31 cellular contexts compared by ENCODE assay signal in the genomic region with DNA sequence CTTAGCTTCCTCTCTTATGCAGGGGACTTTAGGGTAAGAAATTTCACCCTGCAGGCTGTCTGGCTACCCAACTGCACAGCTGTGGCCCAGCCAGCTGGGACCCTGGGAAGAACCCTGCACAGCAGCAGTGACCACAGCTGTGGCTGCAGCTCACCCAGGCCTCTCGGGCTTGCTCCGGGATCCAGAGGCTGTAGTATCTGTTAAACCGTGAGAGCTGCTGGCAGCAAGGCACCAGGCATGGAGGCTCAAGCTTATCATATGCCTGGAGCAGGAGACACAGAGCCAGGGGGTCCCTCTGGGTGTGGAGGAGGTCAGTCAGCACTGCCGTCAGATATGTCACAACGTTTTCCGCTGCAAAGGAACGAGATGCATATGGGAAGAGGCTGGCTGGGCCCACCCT. TPM values are rescaled to one million over a fixed set of nuclear protein-coding genes. Genes with fewer than 3 reads are reported as not detected.
"Had no signal": no experiment of that assay in that cellular context is flagged by ENCODE, and none has a peak within 500 bp of the region (broad histone marks: within the 10 kb centered on the region; RNA-seq: fewer than 3 reads in every experiment).

No MANE protein-coding gene starts in this region.

- H3K9me3 Mint-ChIP-seq: activated naive CD4-positive, alpha-beta T cell treated with anti-CD3 and anti-CD28 coated beads, Interleukin-2, amount 50 U/mL, for 72 hours; activated naive CD8-positive, alpha-beta T cell treated with anti-CD3 and anti-CD28 coated beads, Interleukin-2, amount 50 U/mL, for 24 hours; activated T-cell treated with anti-CD3 and anti-CD28 coated beads, Interleukin-2, amount 50 U/mL, for 4 hours; central memory CD8-positive, alpha-beta T cell; T-helper 1 cell treated with Interleukin-12 subunit alpha and Interleukin-12 subunit beta and Interleukin-4 antibody, amounts not matched to agents 30 μg/mL and 1 μg/mL, for 36 hours; WTC11 had no signal

- DNase-seq: activated CD4-positive, alpha-beta T cell treated with anti-CD3 and anti-CD28 coated beads for 48 hours; activated CD4-positive, alpha-beta T cell treated with anti-CD3 and anti-CD28 coated beads, Interleukin-2, amount 50 U/mL, for 4 hours; activated CD4-positive, CD25-positive, alpha-beta regulatory T cell treated with anti-CD3 and anti-CD28 coated beads, Interleukin-2, amount 50 U/mL, for 72 hours; activated CD8-positive, alpha-beta T cell treated with anti-CD3 and anti-CD28 coated beads, Interleukin-2, amount 10 ng/mL, durations not matched to agents 7 days and 5 days; activated effector memory CD4-positive, alpha-beta T cell treated with anti-CD3 and anti-CD28 coated beads, Interleukin-2, amount 50 U/mL, for 16 hours; activated naive CD4-positive, alpha-beta T cell treated with Interleukin-2 at 50 U/mL for 16 hours; activated naive CD8-positive, alpha-beta T cell treated with anti-CD3 and anti-CD28 coated beads, Interleukin-2, amount 50 U/mL, for 24 hours; activated T-cell treated with anti-CD3 and anti-CD28 coated beads, Interleukin-2, amount 50 U/mL, for 4 hours; amniotic stem cell; body of pancreas; MG63; MV-4-11; NCI-H1092 treated with DMSO at 0.1 percent for 48 hours; NCI-H1417 treated with DMSO at 0.1 percent for 48 hours; NCI-H1694; NCI-H2029; NCI-H345; NCI-H510A; NCI-H526 treated with DMSO at 0.1 percent for 48 hours; NCI-H82; OCI-M1; RPMI8226; SHP77 treated with DMSO at 0.1 percent for 48 hours had no signal

- H3K27me3 Mint-ChIP-seq: activated naive CD8-positive, alpha-beta T cell treated with anti-CD3 and anti-CD28 coated beads, Interleukin-2, amount 50 U/mL, for 24 hours; central memory CD8-positive, alpha-beta T cell had no signal

- H3K4me3 Mint-ChIP-seq: activated CD8-positive, alpha-beta T cell treated with anti-CD3 and anti-CD28 coated beads, Interleukin-2, amount 10 ng/mL, durations not matched to agents 7 days and 5 days; activated naive CD8-positive, alpha-beta T cell treated with anti-CD3 and anti-CD28 coated beads, Interleukin-2, amount 50 U/mL, for 24 hours; activated T-cell treated with anti-CD3 and anti-CD28 coated beads, Interleukin-2, amount 50 U/mL, for 4 hours; central memory CD8-positive, alpha-beta T cell; T-helper 1 cell treated with Interleukin-12 subunit alpha and Interleukin-12 subunit beta and Interleukin-4 antibody, amounts not matched to agents 30 μg/mL and 1 μg/mL, for 36 hours; WTC11 had no signal

- ATAC-seq: activated CD8-positive, alpha-beta T cell treated with anti-CD3 and anti-CD28 coated beads, Interleukin-2, amount 10 ng/mL, durations not matched to agents 7 days and 5 days; activated naive CD4-positive, alpha-beta T cell treated with anti-CD3 and anti-CD28 coated beads, Interleukin-2, amount 50 U/mL, for 72 hours; activated naive CD8-positive, alpha-beta T cell treated with anti-CD3 and anti-CD28 coated beads, Interleukin-2, amount 50 U/mL, for 24 hours; activated T-cell treated with anti-CD3 and anti-CD28 coated beads, Interleukin-2, amount 50 U/mL, for 4 hours; body of pancreas; Panc1; WTC11 had no signal

- H3K4me1 Mint-ChIP-seq: activated naive CD8-positive, alpha-beta T cell treated with anti-CD3 and anti-CD28 coated beads, Interleukin-2, amount 50 U/mL, for 24 hours; central memory CD8-positive, alpha-beta T cell; WTC11 had no signal

- H3K27ac Mint-ChIP-seq: activated naive CD4-positive, alpha-beta T cell treated with anti-CD3 and anti-CD28 coated beads, Interleukin-2, amount 50 U/mL, for 72 hours; activated naive CD8-positive, alpha-beta T cell treated with anti-CD3 and anti-CD28 coated beads, Interleukin-2, amount 50 U/mL, for 24 hours; T-helper 1 cell treated with Interleukin-12 subunit alpha and Interleukin-12 subunit beta and Interleukin-4 antibody, amounts not matched to agents 30 μg/mL and 1 μg/mL, for 36 hours; WTC11 had no signal

RNA-seq across cellular contexts. Expression of a gene that starts 53.9 kb away (rescaled TPM):
- total RNA-seq: activated CD8-positive, alpha-beta T cell treated with anti-CD3 and anti-CD28 coated beads, Interleukin-2, amount 10 ng/mL, durations not matched to agents 7 days and 5 days; activated naive CD4-positive, alpha-beta T cell treated with anti-CD3 and anti-CD28 coated beads, Interleukin-2, amount 50 U/mL, for 72 hours; activated T-cell treated with anti-CD3 and anti-CD28 coated beads, Interleukin-2, amount 50 U/mL, for 4 hours; ascending aorta; bronchial epithelial cell; SK-MEL-5; WTC11 had no signal
